In the genomic region with DNA sequence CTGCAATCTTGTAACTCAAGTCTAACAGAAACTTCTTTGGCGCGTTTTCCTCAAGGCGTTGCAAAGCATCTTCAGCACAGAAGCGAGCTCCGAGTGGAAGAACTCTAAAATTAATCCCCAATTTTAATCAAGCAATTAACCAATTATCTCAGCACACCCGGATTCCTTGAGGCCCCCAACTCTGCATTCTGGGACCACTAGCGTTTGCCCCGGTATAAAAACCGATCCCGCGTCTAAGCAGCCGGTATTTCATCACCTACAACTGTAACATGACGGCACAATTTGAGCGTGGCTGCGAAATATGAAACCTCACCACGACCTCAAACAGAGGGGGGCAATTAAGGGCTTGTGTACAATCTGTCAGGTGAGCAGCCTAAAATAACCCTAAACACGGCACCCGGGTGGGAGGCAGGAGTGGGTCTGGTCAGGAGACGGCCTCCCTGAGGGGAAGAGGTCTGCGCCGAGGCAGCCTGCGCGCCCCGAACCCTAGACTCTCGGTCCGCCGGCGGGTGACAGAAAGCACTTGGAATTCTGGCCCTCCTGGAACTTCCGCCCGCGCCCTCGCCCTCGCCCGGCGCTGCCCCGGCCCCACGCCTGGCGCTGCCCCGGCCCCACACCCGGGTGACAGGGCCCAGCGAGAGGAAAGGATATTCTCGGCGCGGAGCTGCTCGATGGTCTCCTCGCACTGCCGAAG, we compare ENCODE assay signal across 1 cellular context.
TF ChIP-seq lines count a peak whose summit lies in the region.

No MANE protein-coding gene starts in this region.

TF ChIP-seq in HEK293, 187 proteins besides CTCF, POLR2A, EP300 and RAD21 (continued from another document and continues in another):
- TF ChIP-seq, protein P1, sequence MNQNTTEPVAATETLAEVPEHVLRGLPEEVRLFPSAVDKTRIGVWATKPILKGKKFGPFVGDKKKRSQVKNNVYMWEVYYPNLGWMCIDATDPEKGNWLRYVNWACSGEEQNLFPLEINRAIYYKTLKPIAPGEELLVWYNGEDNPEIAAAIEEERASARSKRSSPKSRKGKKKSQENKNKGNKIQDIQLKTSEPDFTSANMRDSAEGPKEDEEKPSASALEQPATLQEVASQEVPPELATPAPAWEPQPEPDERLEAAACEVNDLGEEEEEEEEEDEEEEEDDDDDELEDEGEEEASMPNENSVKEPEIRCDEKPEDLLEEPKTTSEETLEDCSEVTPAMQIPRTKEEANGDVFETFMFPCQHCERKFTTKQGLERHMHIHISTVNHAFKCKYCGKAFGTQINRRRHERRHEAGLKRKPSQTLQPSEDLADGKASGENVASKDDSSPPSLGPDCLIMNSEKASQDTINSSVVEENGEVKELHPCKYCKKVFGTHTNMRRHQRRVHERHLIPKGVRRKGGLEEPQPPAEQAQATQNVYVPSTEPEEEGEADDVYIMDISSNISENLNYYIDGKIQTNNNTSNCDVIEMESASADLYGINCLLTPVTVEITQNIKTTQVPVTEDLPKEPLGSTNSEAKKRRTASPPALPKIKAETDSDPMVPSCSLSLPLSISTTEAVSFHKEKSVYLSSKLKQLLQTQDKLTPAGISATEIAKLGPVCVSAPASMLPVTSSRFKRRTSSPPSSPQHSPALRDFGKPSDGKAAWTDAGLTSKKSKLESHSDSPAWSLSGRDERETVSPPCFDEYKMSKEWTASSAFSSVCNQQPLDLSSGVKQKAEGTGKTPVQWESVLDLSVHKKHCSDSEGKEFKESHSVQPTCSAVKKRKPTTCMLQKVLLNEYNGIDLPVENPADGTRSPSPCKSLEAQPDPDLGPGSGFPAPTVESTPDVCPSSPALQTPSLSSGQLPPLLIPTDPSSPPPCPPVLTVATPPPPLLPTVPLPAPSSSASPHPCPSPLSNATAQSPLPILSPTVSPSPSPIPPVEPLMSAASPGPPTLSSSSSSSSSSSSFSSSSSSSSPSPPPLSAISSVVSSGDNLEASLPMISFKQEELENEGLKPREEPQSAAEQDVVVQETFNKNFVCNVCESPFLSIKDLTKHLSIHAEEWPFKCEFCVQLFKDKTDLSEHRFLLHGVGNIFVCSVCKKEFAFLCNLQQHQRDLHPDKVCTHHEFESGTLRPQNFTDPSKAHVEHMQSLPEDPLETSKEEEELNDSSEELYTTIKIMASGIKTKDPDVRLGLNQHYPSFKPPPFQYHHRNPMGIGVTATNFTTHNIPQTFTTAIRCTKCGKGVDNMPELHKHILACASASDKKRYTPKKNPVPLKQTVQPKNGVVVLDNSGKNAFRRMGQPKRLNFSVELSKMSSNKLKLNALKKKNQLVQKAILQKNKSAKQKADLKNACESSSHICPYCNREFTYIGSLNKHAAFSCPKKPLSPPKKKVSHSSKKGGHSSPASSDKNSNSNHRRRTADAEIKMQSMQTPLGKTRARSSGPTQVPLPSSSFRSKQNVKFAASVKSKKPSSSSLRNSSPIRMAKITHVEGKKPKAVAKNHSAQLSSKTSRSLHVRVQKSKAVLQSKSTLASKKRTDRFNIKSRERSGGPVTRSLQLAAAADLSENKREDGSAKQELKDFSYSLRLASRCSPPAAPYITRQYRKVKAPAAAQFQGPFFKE (tag by site-specific recombination; IDR thresholded peaks at IDR 0.05; ENCODE audit: borderline replicate concordance) = no peak
- peak; percentile 95 for TF ChIP-seq ZNF600 (tag by site-specific recombination; IDR thresholded peaks at IDR 0.05)
- TF ChIP-seq IKZF3 (tag by site-specific recombination; IDR thresholded peaks at IDR 0.05) = peak; percentile 66
- 0 out of 2 replicates have a peak, but pooled peaks have one; percentile 10 for TF ChIP-seq WT1 (tag by site-specific recombination; IDR thresholded peaks at IDR 0.05)
- TF ChIP-seq, protein P2, sequence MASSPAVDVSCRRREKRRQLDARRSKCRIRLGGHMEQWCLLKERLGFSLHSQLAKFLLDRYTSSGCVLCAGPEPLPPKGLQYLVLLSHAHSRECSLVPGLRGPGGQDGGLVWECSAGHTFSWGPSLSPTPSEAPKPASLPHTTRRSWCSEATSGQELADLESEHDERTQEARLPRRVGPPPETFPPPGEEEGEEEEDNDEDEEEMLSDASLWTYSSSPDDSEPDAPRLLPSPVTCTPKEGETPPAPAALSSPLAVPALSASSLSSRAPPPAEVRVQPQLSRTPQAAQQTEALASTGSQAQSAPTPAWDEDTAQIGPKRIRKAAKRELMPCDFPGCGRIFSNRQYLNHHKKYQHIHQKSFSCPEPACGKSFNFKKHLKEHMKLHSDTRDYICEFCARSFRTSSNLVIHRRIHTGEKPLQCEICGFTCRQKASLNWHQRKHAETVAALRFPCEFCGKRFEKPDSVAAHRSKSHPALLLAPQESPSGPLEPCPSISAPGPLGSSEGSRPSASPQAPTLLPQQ (tag by site-specific recombination; IDR thresholded peaks at IDR 0.05) = peak; percentile 65
- TF ChIP-seq ZNF530 (tag by site-specific recombination; IDR thresholded peaks at IDR 0.05; ENCODE audit: low read depth) = no peak
- TF ChIP-seq ZNF677 (tag by site-specific recombination; IDR thresholded peaks at IDR 0.05) = 0 out of 2 replicates have a peak, but pooled peaks have one; percentile 34
- TF ChIP-seq, protein P3, sequence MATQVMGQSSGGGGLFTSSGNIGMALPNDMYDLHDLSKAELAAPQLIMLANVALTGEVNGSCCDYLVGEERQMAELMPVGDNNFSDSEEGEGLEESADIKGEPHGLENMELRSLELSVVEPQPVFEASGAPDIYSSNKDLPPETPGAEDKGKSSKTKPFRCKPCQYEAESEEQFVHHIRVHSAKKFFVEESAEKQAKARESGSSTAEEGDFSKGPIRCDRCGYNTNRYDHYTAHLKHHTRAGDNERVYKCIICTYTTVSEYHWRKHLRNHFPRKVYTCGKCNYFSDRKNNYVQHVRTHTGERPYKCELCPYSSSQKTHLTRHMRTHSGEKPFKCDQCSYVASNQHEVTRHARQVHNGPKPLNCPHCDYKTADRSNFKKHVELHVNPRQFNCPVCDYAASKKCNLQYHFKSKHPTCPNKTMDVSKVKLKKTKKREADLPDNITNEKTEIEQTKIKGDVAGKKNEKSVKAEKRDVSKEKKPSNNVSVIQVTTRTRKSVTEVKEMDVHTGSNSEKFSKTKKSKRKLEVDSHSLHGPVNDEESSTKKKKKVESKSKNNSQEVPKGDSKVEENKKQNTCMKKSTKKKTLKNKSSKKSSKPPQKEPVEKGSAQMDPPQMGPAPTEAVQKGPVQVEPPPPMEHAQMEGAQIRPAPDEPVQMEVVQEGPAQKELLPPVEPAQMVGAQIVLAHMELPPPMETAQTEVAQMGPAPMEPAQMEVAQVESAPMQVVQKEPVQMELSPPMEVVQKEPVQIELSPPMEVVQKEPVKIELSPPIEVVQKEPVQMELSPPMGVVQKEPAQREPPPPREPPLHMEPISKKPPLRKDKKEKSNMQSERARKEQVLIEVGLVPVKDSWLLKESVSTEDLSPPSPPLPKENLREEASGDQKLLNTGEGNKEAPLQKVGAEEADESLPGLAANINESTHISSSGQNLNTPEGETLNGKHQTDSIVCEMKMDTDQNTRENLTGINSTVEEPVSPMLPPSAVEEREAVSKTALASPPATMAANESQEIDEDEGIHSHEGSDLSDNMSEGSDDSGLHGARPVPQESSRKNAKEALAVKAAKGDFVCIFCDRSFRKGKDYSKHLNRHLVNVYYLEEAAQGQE (tag by site-specific recombination; IDR thresholded peaks at IDR 0.05) = no peak
- TF ChIP-seq ZBTB20 (tag by site-specific recombination; IDR thresholded peaks at IDR 0.05) = peak; percentile 96
- TF ChIP-seq ZNF561 (tag by site-specific recombination; IDR thresholded peaks at IDR 0.05; ENCODE audit: borderline replicate concordance) = peak; percentile 65; the same call in 1 of the 2 replicates
- TF ChIP-seq, protein P4, sequence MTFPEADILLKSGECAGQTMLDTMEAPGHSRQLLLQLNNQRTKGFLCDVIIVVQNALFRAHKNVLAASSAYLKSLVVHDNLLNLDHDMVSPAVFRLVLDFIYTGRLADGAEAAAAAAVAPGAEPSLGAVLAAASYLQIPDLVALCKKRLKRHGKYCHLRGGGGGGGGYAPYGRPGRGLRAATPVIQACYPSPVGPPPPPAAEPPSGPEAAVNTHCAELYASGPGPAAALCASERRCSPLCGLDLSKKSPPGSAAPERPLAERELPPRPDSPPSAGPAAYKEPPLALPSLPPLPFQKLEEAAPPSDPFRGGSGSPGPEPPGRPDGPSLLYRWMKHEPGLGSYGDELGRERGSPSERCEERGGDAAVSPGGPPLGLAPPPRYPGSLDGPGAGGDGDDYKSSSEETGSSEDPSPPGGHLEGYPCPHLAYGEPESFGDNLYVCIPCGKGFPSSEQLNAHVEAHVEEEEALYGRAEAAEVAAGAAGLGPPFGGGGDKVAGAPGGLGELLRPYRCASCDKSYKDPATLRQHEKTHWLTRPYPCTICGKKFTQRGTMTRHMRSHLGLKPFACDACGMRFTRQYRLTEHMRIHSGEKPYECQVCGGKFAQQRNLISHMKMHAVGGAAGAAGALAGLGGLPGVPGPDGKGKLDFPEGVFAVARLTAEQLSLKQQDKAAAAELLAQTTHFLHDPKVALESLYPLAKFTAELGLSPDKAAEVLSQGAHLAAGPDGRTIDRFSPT (tag by site-specific recombination; IDR thresholded peaks at IDR 0.05) = peak; percentile 65; the same call in 1 of the 2 replicates
- TF ChIP-seq ZEB2 (tag by site-specific recombination; IDR thresholded peaks at IDR 0.05) = peak; percentile 63
- peak; percentile 61 for TF ChIP-seq OSR2 (tag by site-specific recombination; IDR thresholded peaks at IDR 0.05)
- 0 out of 2 replicates have a peak, but pooled peaks have one; percentile 15 for TF ChIP-seq ZNF423 (tag by site-specific recombination; IDR thresholded peaks at IDR 0.05)
- TF ChIP-seq ZFHX2 (tag by site-specific recombination; conservative IDR thresholded peaks at IDR 0.05) = peak; percentile 76
- TF ChIP-seq SCRT1 (tag by site-specific recombination; IDR thresholded peaks at IDR 0.05; ENCODE audit: borderline replicate concordance) = no peak
- peak; percentile 87 for TF ChIP-seq ZBTB48 (tag by site-specific recombination; IDR thresholded peaks at IDR 0.05)
- TF ChIP-seq ZNF76 (tag by site-specific recombination; IDR thresholded peaks at IDR 0.05; ENCODE audit: borderline replicate concordance, low read depth) = 0 out of 2 replicates have a peak, but pooled peaks have one; percentile 4
- TF ChIP-seq, protein P5, sequence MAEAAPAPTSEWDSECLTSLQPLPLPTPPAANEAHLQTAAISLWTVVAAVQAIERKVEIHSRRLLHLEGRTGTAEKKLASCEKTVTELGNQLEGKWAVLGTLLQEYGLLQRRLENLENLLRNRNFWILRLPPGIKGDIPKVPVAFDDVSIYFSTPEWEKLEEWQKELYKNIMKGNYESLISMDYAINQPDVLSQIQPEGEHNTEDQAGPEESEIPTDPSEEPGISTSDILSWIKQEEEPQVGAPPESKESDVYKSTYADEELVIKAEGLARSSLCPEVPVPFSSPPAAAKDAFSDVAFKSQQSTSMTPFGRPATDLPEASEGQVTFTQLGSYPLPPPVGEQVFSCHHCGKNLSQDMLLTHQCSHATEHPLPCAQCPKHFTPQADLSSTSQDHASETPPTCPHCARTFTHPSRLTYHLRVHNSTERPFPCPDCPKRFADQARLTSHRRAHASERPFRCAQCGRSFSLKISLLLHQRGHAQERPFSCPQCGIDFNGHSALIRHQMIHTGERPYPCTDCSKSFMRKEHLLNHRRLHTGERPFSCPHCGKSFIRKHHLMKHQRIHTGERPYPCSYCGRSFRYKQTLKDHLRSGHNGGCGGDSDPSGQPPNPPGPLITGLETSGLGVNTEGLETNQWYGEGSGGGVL (tag by site-specific recombination; IDR thresholded peaks at IDR 0.05) = peak; percentile 48; the same call in 1 of the 2 replicates
- no peak for TF ChIP-seq PRDM1 (tag by site-specific recombination; IDR thresholded peaks at IDR 0.05)
- no peak for TF ChIP-seq ZNF510 (tag by site-specific recombination; IDR thresholded peaks at IDR 0.05; ENCODE audit: insufficient replicate concordance)
- no peak for TF ChIP-seq ZNF16 (tag by site-specific recombination; IDR thresholded peaks at IDR 0.05; ENCODE audit: low read depth)
- TF ChIP-seq BCL11B (tag by site-specific recombination; IDR thresholded peaks at IDR 0.05; ENCODE audit: low read depth) = peak; percentile 79; the same call in 1 of the 2 replicates
- TF ChIP-seq, protein P6, sequence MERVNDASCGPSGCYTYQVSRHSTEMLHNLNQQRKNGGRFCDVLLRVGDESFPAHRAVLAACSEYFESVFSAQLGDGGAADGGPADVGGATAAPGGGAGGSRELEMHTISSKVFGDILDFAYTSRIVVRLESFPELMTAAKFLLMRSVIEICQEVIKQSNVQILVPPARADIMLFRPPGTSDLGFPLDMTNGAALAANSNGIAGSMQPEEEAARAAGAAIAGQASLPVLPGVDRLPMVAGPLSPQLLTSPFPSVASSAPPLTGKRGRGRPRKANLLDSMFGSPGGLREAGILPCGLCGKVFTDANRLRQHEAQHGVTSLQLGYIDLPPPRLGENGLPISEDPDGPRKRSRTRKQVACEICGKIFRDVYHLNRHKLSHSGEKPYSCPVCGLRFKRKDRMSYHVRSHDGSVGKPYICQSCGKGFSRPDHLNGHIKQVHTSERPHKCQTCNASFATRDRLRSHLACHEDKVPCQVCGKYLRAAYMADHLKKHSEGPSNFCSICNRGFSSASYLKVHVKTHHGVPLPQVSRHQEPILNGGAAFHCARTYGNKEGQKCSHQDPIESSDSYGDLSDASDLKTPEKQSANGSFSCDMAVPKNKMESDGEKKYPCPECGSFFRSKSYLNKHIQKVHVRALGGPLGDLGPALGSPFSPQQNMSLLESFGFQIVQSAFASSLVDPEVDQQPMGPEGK (tag by site-specific recombination; IDR thresholded peaks at IDR 0.05) = peak; percentile 81
- TF ChIP-seq ZNF175 (tag by site-specific recombination; IDR thresholded peaks at IDR 0.05) = no peak
- TF ChIP-seq SCRT2 (tag by site-specific recombination; IDR thresholded peaks at IDR 0.05) = peak; percentile 62
- TF ChIP-seq ZFP69B (tag by site-specific recombination; IDR thresholded peaks at IDR 0.05) = no peak
- peak; percentile 91 for TF ChIP-seq FEZF1 (tag by site-specific recombination; IDR thresholded peaks at IDR 0.05)
- TF ChIP-seq, protein P7, sequence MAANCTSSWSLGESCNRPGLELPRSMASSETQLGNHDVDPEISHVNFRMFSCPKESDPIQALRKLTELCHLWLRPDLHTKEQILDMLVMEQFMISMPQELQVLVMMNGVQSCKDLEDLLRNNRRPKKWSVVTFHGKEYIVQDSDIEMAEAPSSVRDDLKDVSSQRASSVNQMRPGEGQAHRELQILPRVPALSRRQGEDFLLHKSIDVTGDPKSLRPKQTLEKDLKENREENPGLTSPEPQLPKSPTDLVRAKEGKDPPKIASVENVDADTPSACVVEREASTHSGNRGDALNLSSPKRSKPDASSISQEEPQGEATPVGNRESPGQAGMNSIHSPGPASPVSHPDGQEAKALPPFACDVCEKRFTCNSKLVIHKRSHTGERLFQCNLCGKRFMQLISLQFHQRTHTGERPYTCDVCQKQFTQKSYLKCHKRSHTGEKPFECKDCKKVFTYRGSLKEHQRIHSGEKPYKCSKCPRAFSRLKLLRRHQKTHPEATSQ (tag by site-specific recombination; IDR thresholded peaks at IDR 0.05) = peak; percentile 19; the same call in 1 of the 2 replicates
- peak; percentile 77 for TF ChIP-seq ZNF121 (tag by site-specific recombination; IDR thresholded peaks at IDR 0.05)
- 0 out of 2 replicates have a peak, but pooled peaks have one; percentile 19 for TF ChIP-seq ZFP37 (tag by site-specific recombination; IDR thresholded peaks at IDR 0.05)
- TF ChIP-seq SP7 (tag by site-specific recombination; IDR thresholded peaks at IDR 0.05) = peak; percentile 64; the same call in 1 of the 2 replicates
- TF ChIP-seq ZNF24 (tag by site-specific recombination; IDR thresholded peaks at IDR 0.05) = peak; percentile 21; the same call in 1 of the 2 replicates
